ENCODE assay signal across 14 cellular contexts in the genomic region with DNA sequence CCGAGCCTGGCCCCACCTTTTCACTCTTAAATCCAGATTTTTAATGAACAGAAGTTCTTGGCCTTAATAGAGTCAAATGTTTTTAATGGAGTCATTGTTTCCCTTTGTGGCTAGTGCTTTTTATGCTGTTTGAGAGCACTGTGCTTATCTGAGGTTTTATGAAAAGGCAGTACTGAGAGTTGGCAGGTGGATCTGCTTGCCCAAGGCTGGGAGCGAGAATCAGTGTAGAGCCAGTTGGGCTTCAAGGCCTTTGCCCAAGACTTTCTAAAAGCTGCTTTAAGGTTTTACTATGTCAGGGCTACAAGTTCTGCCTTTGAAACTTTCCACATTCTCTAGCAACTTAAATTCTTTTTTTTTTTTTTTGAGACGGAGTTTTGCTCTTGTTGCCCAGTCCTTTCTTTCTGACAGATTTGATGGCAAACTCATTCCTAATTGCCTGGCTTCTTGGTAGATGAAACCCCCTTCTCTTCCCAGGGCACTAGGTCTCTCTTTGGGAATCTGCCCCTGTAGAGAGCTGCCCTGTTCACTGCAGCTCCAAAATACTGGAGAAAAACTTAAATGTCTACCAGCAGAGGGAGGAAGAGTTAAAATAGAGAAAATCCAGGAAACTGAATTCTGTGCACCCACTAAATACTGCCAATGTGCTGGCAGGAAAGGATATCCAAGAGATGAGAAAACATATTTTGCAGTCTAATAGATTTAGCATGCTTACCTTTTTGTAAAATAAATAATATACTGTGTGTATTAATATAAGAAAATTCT. TPM values are rescaled to one million over a fixed set of nuclear protein-coding genes. Genes with fewer than 3 reads are reported as not detected.
DNase-seq lines count a peak whose midpoint lies in the region; ATAC-seq, FAIRE-seq and TF ChIP-seq lines count a peak whose summit lies in the region.
"Had no signal": no experiment of that assay in that cellular context is flagged by ENCODE, and none has a peak within 500 bp of the region (broad histone marks: within the 10 kb centered on the region; RNA-seq: fewer than 3 reads in every experiment).

No MANE protein-coding gene starts in this region.

- RAD21 ChIA-PET in HCT116 (lab: Charles Lee; ENCODE audit: low non-redundant PET in 1 of 2, low total read pairs in 2 of 2, uncharacterized antibody in 2 of 2, unreplicated experiment in 2 of 2) = interaction anchor here in 1 of 2 experiments (0.7 to 1.1 kb wide), 2 partner anchors 9 to 288 kb away, joined by 3 read pairs; no protein-coding TSS in a partner anchor

- H3K27ac Mint-ChIP-seq in astrocyte (ENCODE audit: unreplicated experiment) = no peak overlapping the region
- H3K27ac Mint-ChIP-seq: CD8-positive, alpha-beta memory T cell; dendritic cell treated with granulocyte-macrophage colony-stimulating factor and Interleukin-4, amounts not matched to agents 40 ng/mL and 50 ng/mL, for 4 days had no signal

- no peaks in the 10 kb centered on the region for H3K9me3 ChIP-seq in A673 (ENCODE audit: low read depth, low read length, poor library complexity, severe bottlenecking)
- no peaks in the 10 kb centered on the region for H3K9me3 ChIP-seq in HCT116 (ENCODE audit: control insufficient read depth in 1 of 2, insufficient read depth in 1 of 2, low read depth in 1 of 2, low read length in 2 of 2)
- no peaks in the 10 kb centered on the region for H3K9me3 ChIP-seq in astrocyte (ENCODE audit: insufficient read depth, low read depth, low read length)

- H3K36me3 ChIP-seq in A673 (ENCODE audit: insufficient read depth, low read length, poor library complexity, severe bottlenecking) (no peaks in the 10 kb centered on the region), HCT116 (ENCODE audit: control insufficient read depth in 1 of 2, insufficient read depth in 2 of 2, low read length in 2 of 2) (no peaks in the 10 kb centered on the region), astrocyte (ENCODE audit: insufficient read depth, low read length) (no peaks in the 10 kb centered on the region)

- no peak overlapping the region for H3K4me2 ChIP-seq in HCT116 (ENCODE audit: low read length)
- no peak overlapping the region for H3K4me2 ChIP-seq in astrocyte (ENCODE audit: low read length)

- H2AFZ ChIP-seq in HCT116 (ENCODE audit: low read depth, low read length, poor library complexity, severe bottlenecking) (no peak overlapping the region), astrocyte (ENCODE audit: low read depth, low read length) (no peak overlapping the region)
- H2AFZ ChIP-seq: parathyroid adenoma had no signal

- DNase-seq in A673 (ENCODE audit: low spot score) (peak; percentile 49), HCT116 (ENCODE audit: low read depth, low spot score) (no peak), astrocyte (ENCODE audit: low read depth) (no peak), kidney glomerular epithelial cell (lab: John Stamatoyannopoulos, UW) (peak; percentile 2), NCI-H524 treated with DMSO at 0.1 percent for 48 hours (lab: John Stamatoyannopoulos, UW) (no peak), SIG-M5 (lab: John Stamatoyannopoulos, UW) (no peak)
- DNase-seq in activated CD8-positive, alpha-beta memory T cell treated with anti-CD3 and anti-CD28 coated beads, Interleukin-2, amount 50 U/mL, for 48 hours = no peak
- DNase-seq in stimulated activated naive CD4-positive, alpha-beta T cell treated with Interleukin-2 at 50 U/mL for 16 hours (lab: John Stamatoyannopoulos, UW) = no peak
- DNase-seq: activated T-cell treated with anti-CD3 and anti-CD28 coated beads for 4 hours; CD8-positive, alpha-beta memory T cell; T-helper 1 cell had no signal

- BruUV-seq in A673 (replicated peaks; lab: Mats Ljungman, UMichigan) (no TSS peak), HCT116 (replicated peaks; lab: Mats Ljungman, UMichigan) (no TSS peak)

- FAIRE-seq in astrocyte (lab: Jason Lieb, UNC) = no peak
- FAIRE-seq: GM18507 had no signal

- POLR2A ChIA-PET in A673 (lab: Charles Lee; ENCODE audit: low non-redundant PET) = no interaction called here
- POLR2A ChIA-PET in HCT116 (lab: Charles Lee) = interaction anchor here (0.7 kb wide), 2 partner anchors 230 to 272 kb away, joined by 3 read pairs; no protein-coding TSS in a partner anchor

- H4K20me1 ChIP-seq in HCT116 (ENCODE audit: insufficient read depth) (no peaks in the 10 kb centered on the region), astrocyte (ENCODE audit: insufficient read depth, low read length) (no peaks in the 10 kb centered on the region)

- TF ChIP-seq RAD21 in HCT116 (IDR thresholded peaks at IDR 0.05; ENCODE audit: low read depth) = peak; percentile 43; the same call in 1 of the 2 replicates

- intact Hi-C loops in A673 (cut with micrococcal nuclease; ENCODE audit: unreplicated experiment) = no loop called here
- intact Hi-C loops in HCT116 (cut with micrococcal nuclease) = no loop called here

- CTCF ChIA-PET in A673 (lab: Charles Lee) = interaction anchor here (0.6 to 1.2 kb wide), 2 partner anchors 31 to 1428 kb away, joined by 5 to 7 read pairs; no protein-coding TSS in a partner anchor
- CTCF ChIA-PET in HCT116 (lab: Charles Lee) = interaction anchor here (0.6 to 1.3 kb wide), 3 partner anchors 22 to 65 kb away, joined by 3 read pairs; no protein-coding TSS in a partner anchor

- H3K4me1 Mint-ChIP-seq in astrocyte (ENCODE audit: low read depth, unreplicated experiment) = peaks cover 4% of the 10 kb centered on the region

- TF ChIP-seq POLR2A in HCT116 (IDR thresholded peaks at IDR 0.05; ENCODE audit: borderline replicate concordance, extremely low read depth, insufficient read depth, insufficient read length) = no peak

- H3K9ac ChIP-seq in HCT116 (ENCODE audit: low read length) (no peak overlapping the region), astrocyte (ENCODE audit: low read length) (no peak overlapping the region)
- H3K9ac ChIP-seq: parathyroid adenoma had no signal

- no peaks in the 10 kb centered on the region for H3K27me3 ChIP-seq in A673 (replicated peaks; ENCODE audit: insufficient read depth, low read depth, low read length, poor library complexity)
- no peaks in the 10 kb centered on the region for H3K27me3 ChIP-seq in HCT116 (ENCODE audit: insufficient read depth, low read length)
- no peaks in the 10 kb centered on the region for H3K27me3 ChIP-seq in astrocyte (ENCODE audit: insufficient read depth, low read length)

- peak; percentile 67 for ATAC-seq in HCT116

- H3K27ac ChIP-seq in A673 (ENCODE audit: low read depth, low read length, poor library complexity, severe bottlenecking) (no peak overlapping the region), HCT116 (ENCODE audit: low read depth, low read length) (no peak overlapping the region), astrocyte (ENCODE audit: low read depth, low read length) (no peak overlapping the region)
- H3K27ac ChIP-seq: parathyroid adenoma had no signal

- no peaks in the 10 kb centered on the region for H3K9me3 Mint-ChIP-seq in astrocyte (ENCODE audit: unreplicated experiment)
- H3K9me3 Mint-ChIP-seq: dendritic cell treated with granulocyte-macrophage colony-stimulating factor and Interleukin-4, amounts not matched to agents 40 ng/mL and 50 ng/mL, for 4 days had no signal

- TF ChIP-seq CTCF in A673 (conservative IDR thresholded peaks at IDR 0.05; ENCODE audit: low read depth, low read length) (peak; percentile 44), HCT116 (IDR thresholded peaks at IDR 0.05 in 2 of 3, conservative IDR thresholded peaks at IDR 0.05 in 1 of 3; ENCODE audit: borderline replicate concordance in 1 of 3, insufficient read depth in 1 of 3, low read depth in 2 of 3, low read length in 2 of 3) (peak; percentile 29 to 37 (median 34); a peak in 2 of 6 replicates), astrocyte (IDR thresholded peaks at IDR 0.05; ENCODE audit: insufficient read depth, low read depth, low read length) (peak; percentile 16)

- no peak overlapping the region for H3K4me3 Mint-ChIP-seq in astrocyte (ENCODE audit: unreplicated experiment)
- H3K4me3 Mint-ChIP-seq: CD8-positive, alpha-beta memory T cell; dendritic cell treated with granulocyte-macrophage colony-stimulating factor and Interleukin-4, amounts not matched to agents 40 ng/mL and 50 ng/mL, for 4 days had no signal

- H3K79me2 ChIP-seq in HCT116 (ENCODE audit: insufficient read depth, low read length) (no peaks in the 10 kb centered on the region), astrocyte (ENCODE audit: insufficient read depth, low read length) (no peaks in the 10 kb centered on the region)
- H3K79me2 ChIP-seq: parathyroid adenoma had no signal

- H3K4me1 ChIP-seq in A673 (ENCODE audit: insufficient read depth, low read length, poor library complexity, severe bottlenecking) = peaks cover 5% of the 10 kb centered on the region
- H3K4me1 ChIP-seq in HCT116 (ENCODE audit: control insufficient read depth in 1 of 2, insufficient read depth in 2 of 2, low read length in 2 of 2) = no peaks in the 10 kb centered on the region
- no peaks in the 10 kb centered on the region for H3K4me1 ChIP-seq in astrocyte (ENCODE audit: insufficient read depth, low read length)
- H3K4me1 ChIP-seq: parathyroid adenoma had no signal

- H3K27me3 Mint-ChIP-seq in astrocyte (ENCODE audit: low read depth, unreplicated experiment) = no peaks in the 10 kb centered on the region

- H3K9me2 ChIP-seq in HCT116 (ENCODE audit: insufficient read depth) = no peaks in the 10 kb centered on the region

- H3K4me3 ChIP-seq in A673 (ENCODE audit: low read depth, low read length, poor library complexity, severe bottlenecking) = no peak overlapping the region
- H3K4me3 ChIP-seq in HCT116 (replicated peaks in 1 of 2; ENCODE audit: low read depth in 1 of 2, low read length in 2 of 2) = no peak overlapping the region
- H3K4me3 ChIP-seq in astrocyte (ENCODE audit: insufficient read depth, low read depth, low read length) = no peak overlapping the region

- no peaks in the 10 kb centered on the region for H3K36me3 Mint-ChIP-seq in astrocyte (ENCODE audit: low read depth, unreplicated experiment)
- H3K36me3 Mint-ChIP-seq: CD8-positive, alpha-beta memory T cell had no signal

TF ChIP-seq in HCT116, 20 proteins besides CTCF, POLR2A, EP300 and RAD21 (continues in another document):
- no peak for TF ChIP-seq ELF1 (IDR thresholded peaks at IDR 0.05; ENCODE audit: borderline replicate concordance, low read depth)
- TF ChIP-seq SP1 (IDR thresholded peaks at IDR 0.05; ENCODE audit: low read depth) = no peak
- TF ChIP-seq CBX3 (IDR thresholded peaks at IDR 0.05; ENCODE audit: low read depth) = no peak
- TF ChIP-seq EZH2phosphoT487 (IDR thresholded peaks at IDR 0.05; ENCODE audit: borderline replicate concordance) = no peak
- no peak for TF ChIP-seq SRF (IDR thresholded peaks at IDR 0.05; ENCODE audit: low read depth)
- no peak for TF ChIP-seq EZH2 (IDR thresholded peaks at IDR 0.05)
- no peak for TF ChIP-seq YY1 (IDR thresholded peaks at IDR 0.05; ENCODE audit: extremely low read depth, insufficient replicate concordance, low read depth, low read length)
- no peak for TF ChIP-seq POLR2AphosphoS5 (IDR thresholded peaks at IDR 0.05; ENCODE audit: low read depth, low read length)

RNA-seq across cellular contexts. Expression of gene CDK20, which starts 36.9 kb away (rescaled TPM):
- total RNA-seq in A673 (2021) = 10.4 and 12.1 TPM in 2 replicates
- total RNA-seq in HCT116 (2021; ENCODE audit: unreplicated experiment) = 4.6 TPM
- polyA plus RNA-seq in HCT116 (2012) = 5.1 and 6.2 TPM in 2 replicates
- 4.5 and 4.7 TPM in 2 replicates for total RNA-seq in astrocyte

Comparison
In these comparisons a context has a peak if more than half of its experiments do, and no peak if none do; other contexts are left out.
1. DNase-seq: peak in A673 (single experiment) and kidney glomerular epithelial cell (single experiment); none in HCT116 (single experiment), astrocyte (single experiment), activated CD8-positive, alpha-beta memory T cell treated with anti-CD3 and anti-CD28 coated beads, Interleukin-2, amount 50 U/mL, for 48 hours (single experiment), NCI-H524 treated with DMSO at 0.1 percent for 48 hours (single experiment), stimulated activated naive CD4-positive, alpha-beta T cell treated with Interleukin-2 at 50 U/mL for 16 hours (single experiment) and SIG-M5 (single experiment).
2. Peak in every context shown above with its lines, with median percentiles within 50 percentile points of each other: CTCF ChIP-seq.